12 cellular contexts compared by ENCODE assay signal in genomic region chr16:70789231-70789926, GRCh38. TPM values are rescaled to one million over a fixed set of nuclear protein-coding genes. Genes with fewer than 3 reads are reported as not detected.
DNase-seq lines count a peak whose midpoint lies in the region; ATAC-seq lines count a peak whose summit lies in the region.
"Had no signal": no experiment of that assay in that cellular context is flagged by ENCODE, and none has a peak within 500 bp of the region (broad histone marks: within the 10 kb centered on the region; RNA-seq: fewer than 3 reads in every experiment).

No MANE protein-coding gene starts in this region.

- H2BK15ac ChIP-seq in mesenchymal stem cell (ENCODE audit: low read depth, poor library complexity, severe bottlenecking) = no peak overlapping the region

- no peaks in the 10 kb centered on the region for H3K9me3 Mint-ChIP-seq in stimulated activated naive CD8-positive, alpha-beta T cell treated with anti-CD3 and anti-CD28 coated beads, Interleukin-15, amount 100 ng/mL, for 72 hours
- no peaks in the 10 kb centered on the region for H3K9me3 Mint-ChIP-seq in dendritic cell treated with granulocyte-macrophage colony-stimulating factor and Interleukin-4, amounts not matched to agents 40 ng/mL and 50 ng/mL, for 4 days

- no peak overlapping the region for H3K23ac ChIP-seq in mesenchymal stem cell (ENCODE audit: low read length in 2 of 2)

- peaks cover 17% of the 10 kb centered on the region for H3K4me1 ChIP-seq in mesenchymal stem cell (ENCODE audit: control insufficient read depth, insufficient read depth, low read depth, low read length)

- peaks cover 86% of the 10 kb centered on the region for H3K36me3 Mint-ChIP-seq in dendritic cell treated with granulocyte-macrophage colony-stimulating factor and Interleukin-4, amounts not matched to agents 40 ng/mL and 50 ng/mL, for 4 days (ENCODE audit: low read depth)

- H2AFZ ChIP-seq in mesenchymal stem cell (ENCODE audit: low read depth, low read length) = no peak overlapping the region

- H2BK5ac ChIP-seq in mesenchymal stem cell (ENCODE audit: low read depth, low read length, poor library complexity, severe bottlenecking) = no peak overlapping the region

- peak overlapping the region; percentile 75 to 76 for H3K27ac Mint-ChIP-seq in stimulated activated naive CD8-positive, alpha-beta T cell treated with anti-CD3 and anti-CD28 coated beads, Interleukin-15, amount 100 ng/mL, for 72 hours
- H3K27ac Mint-ChIP-seq in dendritic cell treated with granulocyte-macrophage colony-stimulating factor and Interleukin-4, amounts not matched to agents 40 ng/mL and 50 ng/mL, for 4 days = peak overlapping the region; percentile 1

- WGBS in mesenchymal stem cell = 91% methylated on average over 14 of the region's 14 CpGs

- H4K8ac ChIP-seq in mesenchymal stem cell (ENCODE audit: low read length) = no peak overlapping the region

- no peaks in the 10 kb centered on the region for H3K27me3 ChIP-seq in mesenchymal stem cell (ENCODE audit: control insufficient read depth in 1 of 2, insufficient read depth in 1 of 2, low read length in 2 of 2)

- no peak overlapping the region for H3K14ac ChIP-seq in mesenchymal stem cell (ENCODE audit: low read length in 2 of 2)

- H3K4me3 Mint-ChIP-seq in stimulated activated naive CD8-positive, alpha-beta T cell treated with anti-CD3 and anti-CD28 coated beads, Interleukin-15, amount 100 ng/mL, for 72 hours = no peak overlapping the region
- H3K4me3 Mint-ChIP-seq in dendritic cell treated with granulocyte-macrophage colony-stimulating factor and Interleukin-4, amounts not matched to agents 40 ng/mL and 50 ng/mL, for 4 days = no peak overlapping the region
- H3K4me3 Mint-ChIP-seq: B cell had no signal

- H3K36me3 ChIP-seq in mesenchymal stem cell (ENCODE audit: control insufficient read depth in 1 of 2, insufficient read depth in 2 of 2, low read depth in 1 of 2, low read length in 2 of 2) = peaks cover 24 to 26% of the 10 kb centered on the region in 2 experiments

- H3K4me1 Mint-ChIP-seq in stimulated activated naive CD8-positive, alpha-beta T cell treated with anti-CD3 and anti-CD28 coated beads, Interleukin-15, amount 100 ng/mL, for 72 hours = peaks cover 13% of the 10 kb centered on the region
- peaks cover 97% of the 10 kb centered on the region for H3K4me1 Mint-ChIP-seq in dendritic cell treated with granulocyte-macrophage colony-stimulating factor and Interleukin-4, amounts not matched to agents 40 ng/mL and 50 ng/mL, for 4 days (ENCODE audit: low read depth)

- H2BK12ac ChIP-seq in mesenchymal stem cell (ENCODE audit: low read length in 2 of 2) = no peak overlapping the region

- no peak overlapping the region for H2BK120ac ChIP-seq in mesenchymal stem cell (ENCODE audit: low read depth, low read length)

- peaks cover 60% of the 10 kb centered on the region for H3K79me1 ChIP-seq in mesenchymal stem cell (replicated peaks; ENCODE audit: low read length, poor library complexity, severe bottlenecking)

- no peak for ATAC-seq in stimulated activated naive CD8-positive, alpha-beta T cell treated with anti-CD3 and anti-CD28 coated beads, Interleukin-15, amount 100 ng/mL, for 72 hours
- no peak for ATAC-seq in stimulated activated naive CD8-positive, alpha-beta T cell treated with anti-CD3 and anti-CD28 coated beads, Interleukin-15, Interleukin-2, amounts not matched to agents 100 U/mL and 50 U/mL, for 24 hours
- no peak for ATAC-seq in GM18858 (IDR thresholded peaks at IDR 0.05; ENCODE audit: unreplicated experiment)

- no peak overlapping the region for H2AK5ac ChIP-seq in mesenchymal stem cell (ENCODE audit: low read length, severe bottlenecking)

- DNase-seq in stimulated activated naive CD8-positive, alpha-beta T cell treated with anti-CD3 and anti-CD28 coated beads, Interleukin-15, amount 100 ng/mL, for 72 hours = no peak
- no peak for DNase-seq in stimulated activated naive CD8-positive, alpha-beta T cell treated with anti-CD3 and anti-CD28 coated beads, Interleukin-15, Interleukin-2, amounts not matched to agents 100 U/mL and 50 U/mL, for 24 hours
- DNase-seq in mesenchymal stem cell = no peak
- no peak for DNase-seq in inferior parietal cortex (ENCODE audit: extremely low spot score)
- no peak for DNase-seq in SKM-1 (lab: John Stamatoyannopoulos, UW; ENCODE audit: unreplicated experiment)
- DNase-seq in activated CD4-positive, alpha-beta T cell treated with anti-CD3 and anti-CD28 coated beads, Interleukin-2, amount 50 U/mL, for 4 hours = no peak
- DNase-seq: effector CD4-positive, alpha-beta T cell; NCI-H774; T-helper 9 cell had no signal

- peak overlapping the region; percentile 43 for H3K27ac ChIP-seq in mesenchymal stem cell (ENCODE audit: low read length, poor library complexity, severe bottlenecking)

- no peak overlapping the region for H3K4me2 ChIP-seq in mesenchymal stem cell (ENCODE audit: low read length, poor library complexity, severe bottlenecking)

- H3K18ac ChIP-seq in mesenchymal stem cell (ENCODE audit: low read depth in 1 of 2, low read length in 2 of 2) = no peak overlapping the region

- H3K9ac ChIP-seq in mesenchymal stem cell (ENCODE audit: low read length) = peak overlapping the region; percentile 67

- no peaks in the 10 kb centered on the region for H3K9me3 ChIP-seq in mesenchymal stem cell (ENCODE audit: control insufficient read depth, low read length)

- H3K4me3 ChIP-seq in mesenchymal stem cell (ENCODE audit: insufficient read depth in 1 of 2, low read depth in 1 of 2, low read length in 2 of 2) = no peak overlapping the region

- no peak overlapping the region for H4K91ac ChIP-seq in mesenchymal stem cell (ENCODE audit: low read length)

- H3K4ac ChIP-seq in mesenchymal stem cell (ENCODE audit: low read depth in 1 of 2, low read length in 2 of 2) = no peak overlapping the region

- intact Hi-C loops in dendritic cell treated with granulocyte-macrophage colony-stimulating factor and Interleukin-4, amounts not matched to agents 40 ng/mL and 50 ng/mL, for 4 days (cut with micrococcal nuclease) = no loop called here

- no peaks in the 10 kb centered on the region for H3K27me3 Mint-ChIP-seq in stimulated activated naive CD8-positive, alpha-beta T cell treated with anti-CD3 and anti-CD28 coated beads, Interleukin-15, amount 100 ng/mL, for 72 hours
- H3K27me3 Mint-ChIP-seq in dendritic cell treated with granulocyte-macrophage colony-stimulating factor and Interleukin-4, amounts not matched to agents 40 ng/mL and 50 ng/mL, for 4 days = no peaks in the 10 kb centered on the region
- H3K27me3 Mint-ChIP-seq: B cell had no signal

RNA-seq across cellular contexts. Expression of gene VAC14, which starts 11.6 kb away (rescaled TPM):
- 29.9 TPM for polyA plus RNA-seq in mesenchymal stem cell (2013, experiment 1 of 2)
- polyA plus RNA-seq in mesenchymal stem cell (2013, experiment 2 of 2) = 29.1 TPM
